8 cellular contexts compared by ENCODE assay signal in genomic region chr7:140673770-140674155, GRCh38. TPM values are rescaled to one million over a fixed set of nuclear protein-coding genes. Genes with fewer than 3 reads are reported as not detected.
A peak's percentile ranks its signal among the peaks of the same experiment; 100 is the strongest.
DNase-seq lines count a peak whose midpoint lies in the region; ATAC-seq and TF ChIP-seq lines count a peak whose summit lies in the region.

No MANE protein-coding gene starts in this region.

- H3K9ac ChIP-seq in BLaER1 treated with 17β-estradiol and CSF1 and Interleukin-3, amounts not matched to agents 10 nM and 100 nM: peak overlapping the region; percentile 82 to 94 (median 89)
- H3K9ac ChIP-seq in neural cell (ENCODE audit: low read length): peak overlapping the region; percentile 73

- TF ChIP-seq RAD21 in neural cell (conservative IDR thresholded peaks at IDR 0.05): no peak

- DNase-seq in OCI-LY7 (ENCODE audit: low spot score) (peak; percentile 36), epithelial cell of esophagus (ENCODE audit: low read depth) (no peak), NCI-H2029 (lab: John Stamatoyannopoulos, UW) (no peak), NOMO-1 treated with dmso at 0.1 percent for 144 hours (lab: John Stamatoyannopoulos, UW; ENCODE audit: unreplicated experiment) (no peak)

- intact Hi-C loops in OCI-LY7 (cut with micrococcal nuclease; ENCODE audit: unreplicated experiment): loop anchor here (1.0 to 10.0 kb wide), 7 partner anchors 23 to 1319 kb away; partner anchors contain the start of genes BRAF, LUC7L2, MRPS33 and NDUFB2

- H3F3A ChIP-seq in neural cell (ENCODE audit: insufficient read depth, low read length, poor library complexity, severe bottlenecking): no peaks in the 10 kb centered on the region

- ATAC-seq in GM18907 (IDR thresholded peaks at IDR 0.05; ENCODE audit: unreplicated experiment) (no peak), HG02852 (IDR thresholded peaks at IDR 0.05; ENCODE audit: unreplicated experiment) (no peak)

- POLR2A ChIA-PET in OCI-LY7 (lab: Charles Lee): interaction anchor here (0.5 to 4.5 kb wide), 6 partner anchors 10 to 1418 kb away, joined by 3 to 26 read pairs (median 6); partner anchors contain the start of gene NDUFB2

- TF ChIP-seq EP300 in neural cell (conservative IDR thresholded peaks at IDR 0.05; ENCODE audit: poor library complexity, severe bottlenecking): no peak

- H3K79me2 ChIP-seq in OCI-LY7 (ENCODE audit: insufficient read depth, low read depth, low read length) (peaks cover 39% of the 10 kb centered on the region), neural cell (replicated peaks; ENCODE audit: insufficient read depth, low read length) (no peaks in the 10 kb centered on the region)

- BruUV-seq in OCI-LY7 (replicated peaks; lab: Mats Ljungman, UMichigan): TSS peak; percentile 54

- H3K4me1 ChIP-seq in BLaER1 treated with 17β-estradiol and CSF1 and Interleukin-3, amounts not matched to agents 10 nM and 100 nM: peaks cover 43 to 66% (median 54%) of the 10 kb centered on the region in 10 experiments
- H3K4me1 ChIP-seq in OCI-LY7 (ENCODE audit: insufficient read depth, low read length, poor library complexity, severe bottlenecking): peaks cover 63% of the 10 kb centered on the region

- peak overlapping the region in 10 of 11 experiments; percentile 83 to 92 (median 86); a peak in 20 of 22 replicates for H3K27ac ChIP-seq in BLaER1 treated with 17β-estradiol and CSF1 and Interleukin-3, amounts not matched to agents 10 nM and 100 nM
- peak overlapping the region; percentile 98 for H3K27ac ChIP-seq in OCI-LY7 (ENCODE audit: low read depth, low read length, poor library complexity, severe bottlenecking)
- no peak overlapping the region for H3K27ac ChIP-seq in neural cell (ENCODE audit: low read length)

- H3K27me3 ChIP-seq in BLaER1 treated with 17β-estradiol and CSF1 and Interleukin-3, amounts not matched to agents 10 nM and 100 nM: no peaks in the 10 kb centered on the region
- peaks cover 13% of the 10 kb centered on the region for H3K27me3 ChIP-seq in neural cell (ENCODE audit: insufficient read depth, low read depth, low read length)

- peaks cover 3 to 14% (median 10%) of the 10 kb centered on the region in 11 experiments; a peak in 17 of 22 replicates for H3K36me3 ChIP-seq in BLaER1 treated with 17β-estradiol and CSF1 and Interleukin-3, amounts not matched to agents 10 nM and 100 nM
- peaks cover 22% of the 10 kb centered on the region for H3K36me3 ChIP-seq in OCI-LY7 (ENCODE audit: insufficient read depth, low read length)
- no peaks in the 10 kb centered on the region for H3K36me3 ChIP-seq in neural cell (ENCODE audit: insufficient read depth, low read length)

- H4K20me1 ChIP-seq in BLaER1 treated with 17β-estradiol and CSF1 and Interleukin-3, amounts not matched to agents 10 nM and 100 nM: no peaks in the 10 kb centered on the region
- H4K20me1 ChIP-seq in OCI-LY7 (ENCODE audit: insufficient read depth, low read length) (no peaks in the 10 kb centered on the region), neural cell (ENCODE audit: insufficient read depth) (no peaks in the 10 kb centered on the region)

- peak overlapping the region; percentile 74 to 91 (median 82) for H3K4me3 ChIP-seq in BLaER1 treated with 17β-estradiol and CSF1 and Interleukin-3, amounts not matched to agents 10 nM and 100 nM
- peak overlapping the region; percentile 81 for H3K4me3 ChIP-seq in OCI-LY7 (ENCODE audit: low read depth, low read length, poor library complexity, severe bottlenecking)
- peak overlapping the region; percentile 61 for H3K4me3 ChIP-seq in epithelial cell of esophagus (ENCODE audit: low read length)
- peak overlapping the region; percentile 74 for H3K4me3 ChIP-seq in neural cell (ENCODE audit: low read length)

- no peak for TF ChIP-seq CTCF in OCI-LY7 (conservative IDR thresholded peaks at IDR 0.05; ENCODE audit: low read length)
- no peak for TF ChIP-seq CTCF in epithelial cell of esophagus (IDR thresholded peaks at IDR 0.05; ENCODE audit: insufficient read depth, low read depth, low read length, missing control alignments)
- no peak for TF ChIP-seq CTCF in neural cell (IDR thresholded peaks at IDR 0.05; ENCODE audit: poor library complexity, severe bottlenecking)

- no peaks in the 10 kb centered on the region for H3K9me2 ChIP-seq in OCI-LY7 (ENCODE audit: insufficient read depth, low read length)
- H3K9me2 ChIP-seq in neural cell (ENCODE audit: insufficient read depth, low read length): no peaks in the 10 kb centered on the region

- peak overlapping the region; percentile 75 to 100 (median 96) for H3K4me2 ChIP-seq in BLaER1 treated with 17β-estradiol and CSF1 and Interleukin-3, amounts not matched to agents 10 nM and 100 nM
- H3K4me2 ChIP-seq in OCI-LY7 (ENCODE audit: low read length) (peak overlapping the region; percentile 100), neural cell (ENCODE audit: low read length) (no peak overlapping the region)

- H2AFZ ChIP-seq in OCI-LY7 (ENCODE audit: low read length) (peak overlapping the region; percentile 47; the same call in 1 of the 2 replicates), neural cell (ENCODE audit: low read depth, low read length) (no peak overlapping the region)

- H3K9me3 ChIP-seq in BLaER1 treated with 17β-estradiol and CSF1 and Interleukin-3, amounts not matched to agents 10 nM and 100 nM (replicated peaks in 1 of 11): no peaks in the 10 kb centered on the region
- no peaks in the 10 kb centered on the region for H3K9me3 ChIP-seq in OCI-LY7 (ENCODE audit: low read length)
- H3K9me3 ChIP-seq in neural cell (ENCODE audit: low read length): no peaks in the 10 kb centered on the region

- CTCF ChIA-PET in OCI-LY7 (lab: Charles Lee; ENCODE audit: unreplicated experiment): no interaction called here

TF ChIP-seq in neural cell, 6 proteins besides CTCF, POLR2A, EP300 and RAD21:
- TF ChIP-seq SMC3 (conservative IDR thresholded peaks at IDR 0.05; ENCODE audit: poor library complexity) (no peak), MXI1 (conservative IDR thresholded peaks at IDR 0.05; ENCODE audit: poor library complexity, severe bottlenecking) (no peak), EZH2 (IDR thresholded peaks at IDR 0.05; ENCODE audit: borderline replicate concordance, insufficient read depth, low read length, poor library complexity, severe bottlenecking) (no peak)

RNA-seq across cellular contexts. Expression of gene ADCK2, which starts 1.0 kb away (rescaled TPM):
- total RNA-seq in OCI-LY7 (2014; rRNA removed; shearing (Covaris generic)): 56.9 and 60.2 TPM in 2 replicates
- 41.1 and 45.8 TPM in 2 replicates for total RNA-seq in OCI-LY7 (2022)
- polyA plus RNA-seq in neural cell: 18.3 and 20.2 TPM in 2 replicates
- 23.5 and 29.9 TPM in 2 replicates for polyA minus RNA-seq in neural cell

RNA-seq across cellular contexts. Expression of gene NDUFB2, which starts 22.7 kb away (rescaled TPM):
- 139 and 158 TPM in 2 replicates for total RNA-seq in OCI-LY7 (2014; rRNA removed; shearing (Covaris generic))
- 87.3 and 114 TPM in 2 replicates for total RNA-seq in OCI-LY7 (2022)
- polyA plus RNA-seq in neural cell: 704 and 745 TPM in 2 replicates
- 75.0 and 126 TPM in 2 replicates for polyA minus RNA-seq in neural cell

RNA-seq across cellular contexts. Expression of gene DENND2A, which starts 33.1 kb away (rescaled TPM):
- total RNA-seq in OCI-LY7 (2014; rRNA removed; shearing (Covaris generic)): 0.35 and 0.59 TPM in 2 replicates
- 0.13 TPM in 1 of 2 replicates, not detected in the other for total RNA-seq in OCI-LY7 (2022)
- polyA plus RNA-seq in neural cell: 21.7 and 24.5 TPM in 2 replicates
- 40.3 and 42.4 TPM in 2 replicates for polyA minus RNA-seq in neural cell
